8 cellular contexts compared by ENCODE assay signal in genomic region chr6:154995241-154996162, GRCh38. TPM values are rescaled to one million over a fixed set of nuclear protein-coding genes. Genes with fewer than 3 reads are reported as not detected.
DNase-seq lines count a peak whose midpoint lies in the region; ATAC-seq and TF ChIP-seq lines count a peak whose summit lies in the region.

TSS of gene TIAM2 (plus strand) at chr6:154995315. CDS start at chr6:155129224, 133,909 bp downstream.

- H3K4me3 ChIP-seq in OCI-LY7 (ENCODE audit: low read depth, low read length, poor library complexity, severe bottlenecking) (peak within 1 kb of the TSS; percentile 57), cardiac fibroblast (replicated peaks in 1 of 2; ENCODE audit: low read depth in 2 of 2, low read length in 2 of 2) (peak within 1 kb of the TSS; percentile 71 to 76)

- H3K4me2 ChIP-seq in OCI-LY7 (ENCODE audit: low read length): peak within 1 kb of the TSS; percentile 71

- POLR2A ChIA-PET in OCI-LY7 (lab: Charles Lee): no interaction called here

- BruUV-seq in OCI-LY7 (replicated peaks; lab: Mats Ljungman, UMichigan): no TSS peak

- no peaks in the 10 kb centered on the region for H3K79me2 ChIP-seq in OCI-LY7 (ENCODE audit: insufficient read depth, low read depth, low read length)

- H3K9me2 ChIP-seq in OCI-LY7 (ENCODE audit: insufficient read depth, low read length): no peaks in the 10 kb centered on the region

- H3K36me3 ChIP-seq in OCI-LY7 (ENCODE audit: insufficient read depth, low read length): no peaks in the 10 kb centered on the region

- CTCF ChIA-PET in OCI-LY7 (lab: Charles Lee; ENCODE audit: unreplicated experiment): no interaction called here

- H3K27ac ChIP-seq in OCI-LY7 (ENCODE audit: low read depth, low read length, poor library complexity, severe bottlenecking): no peak within 1 kb of the TSS

- H3K9me3 ChIP-seq in OCI-LY7 (ENCODE audit: low read length): no peaks in the 10 kb centered on the region

- no peak for ATAC-seq in GM21423 (IDR thresholded peaks at IDR 0.05; ENCODE audit: unreplicated experiment)

- no peak for TF ChIP-seq CTCF in OCI-LY7 (conservative IDR thresholded peaks at IDR 0.05; ENCODE audit: low read length)
- no peak for TF ChIP-seq CTCF in cardiac fibroblast (IDR thresholded peaks at IDR 0.05; ENCODE audit: low read depth, low read length)

- DNase-seq in DMS 273 (lab: John Stamatoyannopoulos, UW; ENCODE audit: unreplicated experiment) (peak; percentile 78), DMS 273 treated with DMSO at 0.1 percent for 48 hours (lab: John Stamatoyannopoulos, UW) (no peak), OCI-LY7 (ENCODE audit: low spot score) (no peak), cardiac fibroblast (ENCODE audit: low read depth in 2 of 2) (peak in 1 of 2 donors; percentile 28), left kidney (ENCODE audit: low read depth, low spot score) (peak; percentile 70), NCI-H2029 treated with DMSO at 0.1 percent for 48 hours (lab: John Stamatoyannopoulos, UW) (no peak)
- DNase-seq in stimulated activated CD4-positive, alpha-beta T cell treated with anti-CD3 and anti-CD28 coated beads, Interleukin-4, amount 100 ng/mL, for 24 hours: peak; percentile 13

- H3K4me1 ChIP-seq in OCI-LY7 (ENCODE audit: insufficient read depth, low read length, poor library complexity, severe bottlenecking): no peaks in the 10 kb centered on the region

- H2AFZ ChIP-seq in OCI-LY7 (ENCODE audit: low read length): no peak within 1 kb of the TSS

- intact Hi-C loops in OCI-LY7 (cut with micrococcal nuclease; ENCODE audit: unreplicated experiment): no loop called here

- no peaks in the 10 kb centered on the region for H4K20me1 ChIP-seq in OCI-LY7 (ENCODE audit: insufficient read depth, low read length)

RNA-seq across cellular contexts. Expression of gene TIAM2, which starts in this region (rescaled TPM):
- 5.4 and 8.4 TPM in 2 replicates for total RNA-seq in OCI-LY7 (2014; rRNA removed; shearing (Covaris generic))
- total RNA-seq in OCI-LY7 (2022): 6.2 and 7.3 TPM in 2 replicates

Comparison
In these comparisons a context has a peak if more than half of its experiments do, and no peak if none do; other contexts are left out.
1. DNase-seq: peak in DMS 273 (single experiment), left kidney (single experiment) and stimulated activated CD4-positive, alpha-beta T cell treated with anti-CD3 and anti-CD28 coated beads, Interleukin-4, amount 100 ng/mL, for 24 hours (single experiment); none in DMS 273 treated with DMSO at 0.1 percent for 48 hours (single experiment), OCI-LY7 (single experiment) and NCI-H2029 treated with DMSO at 0.1 percent for 48 hours (single experiment).